Comparison of ENCODE assay signal across 15 cellular contexts in the genomic region with DNA sequence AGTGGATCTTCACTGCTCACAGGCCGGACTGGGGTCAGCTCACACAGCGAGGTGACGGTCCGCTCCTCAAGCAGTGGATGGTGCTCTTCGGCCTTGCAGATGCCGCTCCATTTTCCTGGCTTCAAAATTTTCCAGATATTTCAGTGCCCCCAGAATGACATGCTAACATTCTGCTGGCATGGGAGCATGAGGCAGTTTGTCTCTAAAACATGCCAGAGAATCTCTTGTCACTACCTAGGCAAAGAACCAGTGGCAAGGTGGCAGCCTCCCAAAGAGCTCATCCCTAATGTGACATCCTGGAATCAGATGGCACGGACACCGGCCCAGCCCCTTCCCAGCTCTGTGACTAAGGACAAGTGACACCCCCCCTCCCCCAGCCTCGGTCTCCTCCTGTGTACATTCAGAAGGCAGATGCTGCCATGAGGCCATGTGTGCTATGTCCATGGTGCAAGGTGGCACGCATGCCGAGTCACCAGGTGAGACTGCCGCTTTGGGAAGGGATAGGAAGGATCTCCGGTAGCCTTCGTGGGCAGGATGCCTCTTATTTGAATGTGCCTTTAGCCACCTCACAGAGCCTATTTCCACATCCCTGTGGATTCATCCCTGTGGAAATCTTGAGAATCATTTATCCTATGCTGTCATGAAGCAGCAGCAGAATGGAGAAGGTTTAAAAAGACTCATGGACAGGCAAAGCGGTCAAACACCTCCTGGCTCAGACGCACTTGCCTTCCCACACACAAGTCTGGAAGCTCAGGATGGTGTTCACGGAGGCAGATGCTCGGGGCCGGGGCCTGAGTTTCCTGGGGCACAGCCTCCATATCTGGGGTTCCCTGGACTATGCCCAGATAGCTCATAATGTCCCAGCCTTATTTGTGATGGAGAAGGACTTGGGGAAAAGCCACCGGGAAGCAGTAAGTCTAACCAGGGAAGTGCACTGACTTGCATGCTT. TPM values are rescaled to one million over a fixed set of nuclear protein-coding genes. Genes with fewer than 3 reads are reported as not detected.
DNase-seq lines count a peak whose midpoint lies in the region; ATAC-seq and TF ChIP-seq lines count a peak whose summit lies in the region.
"Had no signal": no experiment of that assay in that cellular context is flagged by ENCODE, and none has a peak within 500 bp of the region (broad histone marks: within the 10 kb centered on the region; RNA-seq: fewer than 3 reads in every experiment).

No MANE protein-coding gene starts in this region.

- H4K5ac ChIP-seq in IMR-90 (ENCODE audit: low read depth, low read length): peak overlapping the region; percentile 28

- peak overlapping the region; percentile 39 for H3K18ac ChIP-seq in IMR-90 (ENCODE audit: low read depth, low read length)

- H4K91ac ChIP-seq in IMR-90 (ENCODE audit: insufficient read depth, low read depth, low read length): peak overlapping the region; percentile 11; the same call in 1 of the 2 replicates

- CTCF ChIA-PET in IMR-90 (lab: Yijun Ruan, JAX): interaction anchor here (0.6 kb wide), 1 partner anchor 552 kb away, joined by 5 read pairs; no protein-coding TSS in a partner anchor

- no peak overlapping the region for H3K56ac ChIP-seq in IMR-90 (ENCODE audit: extremely low read depth, insufficient read depth, low read length)

- H3K36me3 ChIP-seq in IMR-90 (ENCODE audit: control insufficient read depth, insufficient read depth, low read length): peaks cover 30% of the 10 kb centered on the region
- H3K36me3 ChIP-seq in right lobe of liver: no peaks in the 10 kb centered on the region
- H3K36me3 ChIP-seq in stomach: peaks cover 0 to 11% (median 4%) of the 10 kb centered on the region in 4 donors

- intact Hi-C loops in IMR-90 (cut with micrococcal nuclease): loop anchor here (2.0 to 5.0 kb wide), 7 partner anchors 142 to 409 kb away; no protein-coding TSS in a partner anchor
- intact Hi-C loops in right lobe of liver (cut with DNase I): no loop called here
- intact Hi-C loops in stomach (cut with DNase I; ENCODE audit: low total_unique reads): no loop called here

- POLR2A ChIA-PET in IMR-90 (lab: Charles Lee; ENCODE audit: unreplicated experiment): no interaction called here

- H2AFZ ChIP-seq in IMR-90 (replicated peaks; ENCODE audit: low read length, poor library complexity): no peak overlapping the region

- H4K8ac ChIP-seq in IMR-90 (ENCODE audit: low read depth in 2 of 2, low read length in 2 of 2): peak overlapping the region; percentile 12 to 44; a peak in 2 of 4 replicates

- H3K4me1 ChIP-seq in IMR-90 (ENCODE audit: control insufficient read depth, insufficient read depth, low read length) (peaks cover 22% of the 10 kb centered on the region), right lobe of liver (peaks cover 0 to 29% (median 0%) of the 10 kb centered on the region in 4 donors), stomach (peaks cover 32 to 91% (median 57%) of the 10 kb centered on the region in 4 donors)

- TF ChIP-seq CTCF in IMR-90 (conservative IDR thresholded peaks at IDR 0.05; ENCODE audit: low read depth, low read length): no peak
- TF ChIP-seq CTCF in right lobe of liver (IDR thresholded peaks at IDR 0.05): no peak
- TF ChIP-seq CTCF in stomach (IDR thresholded peaks at IDR 0.05): no peak

- H2AK9ac ChIP-seq in IMR-90 (replicated peaks; ENCODE audit: low read depth, low read length, poor library complexity): peak overlapping the region; percentile 18

- peak overlapping the region; percentile 53 for H3K9ac ChIP-seq in IMR-90 (ENCODE audit: low read depth, low read length)

- H3K79me1 ChIP-seq in IMR-90 (ENCODE audit: low read depth in 1 of 2, low read length in 2 of 2): peaks cover 29 to 54% of the 10 kb centered on the region in 2 experiments

- H3K9me1 ChIP-seq in IMR-90 (ENCODE audit: insufficient read depth, low read length): peaks cover 19% of the 10 kb centered on the region

- H2BK120ac ChIP-seq in IMR-90 (ENCODE audit: low read depth, low read length): peak overlapping the region; percentile 40; the same call in 1 of the 2 replicates

- in situ Hi-C loops in IMR-90 (cut with MboI; ENCODE audit: low sequenced_read_pairs): loop anchor here (10.0 kb wide), 1 partner anchor 219 kb away; no protein-coding TSS in a partner anchor

- H3K27ac ChIP-seq in IMR-90 (ENCODE audit: insufficient read depth, low read length) (peak overlapping the region; percentile 47; the same call in 1 of the 2 replicates), right lobe of liver (peak overlapping the region in 2 of 3 donors; percentile 8 to 34), stomach (peak overlapping the region in 4 of 5 donors; percentile 9 to 92 (median 32))

- peak overlapping the region; percentile 80 for H3K23ac ChIP-seq in IMR-90 (ENCODE audit: low read depth, low read length)

- dilution Hi-C loops in IMR-90 (cut with HindIII; ENCODE audit: low sequenced_read_pairs, unreplicated experiment): loop anchor here (25.0 kb wide), 1 partner anchor 357 kb away; no protein-coding TSS in a partner anchor

- no peak for ATAC-seq in IMR-90 (ENCODE audit: low read depth)
- ATAC-seq in right lobe of liver: no peak
- ATAC-seq: activated CD4-positive, alpha-beta T cell treated with anti-CD3 and anti-CD28 coated beads for 36 hours; activated T-cell treated with anti-CD3 and anti-CD28 coated beads, Interleukin-2, amount 50 U/mL, for 4 hours had no signal

- H3K4me2 ChIP-seq in IMR-90 (ENCODE audit: low read depth, low read length): peak overlapping the region; percentile 60

- H2BK5ac ChIP-seq in IMR-90 (ENCODE audit: low read depth, low read length, poor library complexity, severe bottlenecking): no peak overlapping the region

- no peaks in the 10 kb centered on the region for H3K9me3 ChIP-seq in IMR-90 (ENCODE audit: control insufficient read depth, insufficient read depth, low read length)
- H3K9me3 ChIP-seq in right lobe of liver: no peaks in the 10 kb centered on the region
- no peaks in the 10 kb centered on the region for H3K9me3 ChIP-seq in stomach

- TF ChIP-seq POLR2A in IMR-90 (IDR thresholded peaks at IDR 0.05; ENCODE audit: low read depth, low read length) (no peak), right lobe of liver (IDR thresholded peaks at IDR 0.05) (no peak), stomach (IDR thresholded peaks at IDR 0.05) (no peak)

- 0 out of 2 replicates have a peak overlapping the region, but pooled peaks have one; percentile 12 for H2BK20ac ChIP-seq in IMR-90 (ENCODE audit: low read depth, low read length)

- no peak for TF ChIP-seq EP300 in stomach (IDR thresholded peaks at IDR 0.05)

- H3K4me3 ChIP-seq in IMR-90 (ENCODE audit: insufficient read depth, low read depth, low read length) (peak overlapping the region; percentile 9; the same call in 1 of the 2 replicates), right lobe of liver (no peak overlapping the region), stomach (peak overlapping the region; percentile 68 to 90 (median 85))

- peaks cover 4% of the 10 kb centered on the region; the same call in 1 of the 2 replicates for H4K20me1 ChIP-seq in IMR-90 (ENCODE audit: insufficient read depth, low read length)

- peak overlapping the region; percentile 53; the same call in 1 of the 3 replicates for H2BK15ac ChIP-seq in IMR-90 (ENCODE audit: low read depth, low read length)

- peak overlapping the region; percentile 82; the same call in 1 of the 2 replicates for H2AK5ac ChIP-seq in IMR-90 (ENCODE audit: low read depth, low read length)

- H3K14ac ChIP-seq in IMR-90 (replicated peaks; ENCODE audit: low read depth, low read length): peak overlapping the region; percentile 73

- DNase-seq in IMR-90 (no peak), ecto neural progenitor cell (ENCODE audit: low spot score) (peak; percentile 30), right lobe of liver (no peak), stomach (no peak), AML-193 (lab: John Stamatoyannopoulos, UW) (no peak), inferior parietal cortex (ENCODE audit: extremely low spot score) (no peak)
- DNase-seq in activated naive CD4-positive, alpha-beta T cell treated with Interleukin-2 at 50 U/mL for 16 hours: no peak
- DNase-seq in activated CD4-positive, alpha-beta T cell treated with anti-CD3 and anti-CD28 coated beads for 48 hours: no peak
- DNase-seq: activated CD4-positive, alpha-beta T cell treated with anti-CD3 and anti-CD28 coated beads for 36 hours; activated T-cell treated with anti-CD3 and anti-CD28 coated beads, Interleukin-2, amount 50 U/mL, for 4 hours; anterior cingulate cortex; KBM-7; midbrain; NCI-H524; stimulated activated CD4-positive, alpha-beta T cell treated with anti-CD3 and anti-CD28 coated beads, Interleukin-2, amount 100 ng/mL, for 24 hours had no signal

- WGBS in IMR-90 (ENCODE audit: extremely low coverage in 2 of 2, insufficient read length in 1 of 2), 2 experiments: 19% methylated on average over 4 of the region's 20 CpGs; no CpG with 5 or more reads in 1 of the 2 experiments
- WGBS in right lobe of liver (ENCODE audit: insufficient coverage, low coverage, low lambda C conversion rate, missing lambda C conversion rate): 84% methylated on average over 14 of the region's 20 CpGs
- 68 to 92% (median 88%) methylated on average over 17 to 20 of the region's 20 CpGs for WGBS in stomach, 5 donors

- TF ChIP-seq RAD21 in IMR-90 (IDR thresholded peaks at IDR 0.05; ENCODE audit: low read length): no peak

- no peaks in the 10 kb centered on the region for H3K27me3 ChIP-seq in IMR-90 (ENCODE audit: control insufficient read depth, insufficient read depth, low read length)
- H3K27me3 ChIP-seq in right lobe of liver: peaks cover 0 to 6% of the 10 kb centered on the region in 2 donors
- peaks cover 0 to 13% (median 7%) of the 10 kb centered on the region in 3 donors for H3K27me3 ChIP-seq in stomach

- peak overlapping the region; percentile 73 for H3K4ac ChIP-seq in IMR-90 (ENCODE audit: low read depth, low read length)

- BruUV-seq in IMR-90 (replicated peaks; lab: Mats Ljungman, UMichigan): no TSS peak

TF ChIP-seq in IMR-90, 13 proteins besides CTCF, POLR2A, EP300 and RAD21 (continues in another document):
- TF ChIP-seq RFX5 (IDR thresholded peaks at IDR 0.05; ENCODE audit: low read depth, low read length) (no peak), MAZ (IDR thresholded peaks at IDR 0.05; ENCODE audit: borderline replicate concordance, low read depth, low read length) (no peak), MXI1 (IDR thresholded peaks at IDR 0.05; ENCODE audit: borderline replicate concordance, low read depth, low read length) (no peak), FOS (IDR thresholded peaks at IDR 0.05; ENCODE audit: low read depth, low read length) (no peak)

RNA-seq across cellular contexts. Expression of gene S1PR3, which starts 2.9 kb away (rescaled TPM):
- total RNA-seq in IMR-90 (2012; rRNA removed) (28.7 and 31.1 TPM in 2 replicates), right lobe of liver (1 to 10 TPM; 1.0 to 9.5 (median 5.0) TPM), stomach (10 to 100 TPM in 3 of 5 donors, 1 to 10 TPM in 2; 1.2 to 12.5 (median 10.3) TPM)
- polyA plus RNA-seq in IMR-90 (2012; rRNA removed) (25.0 and 28.4 TPM in 2 replicates), stomach (1 to 10 TPM; 1.7 to 9.2 (median 5.1) TPM)
- 16.1 and 27.1 TPM in 2 replicates for polyA plus RNA-seq in IMR-90 (2012; cell fraction: cytosol; rRNA removed)
- polyA plus RNA-seq in IMR-90 (2012; cell fraction: nucleus; rRNA removed; ENCODE audit: low replicate concordance): 9.5 and 9.8 TPM in 2 replicates

Comparison
In these comparisons a context has a peak if more than half of its experiments do, and no peak if none do; other contexts are left out.
1. H3K4me3 ChIP-seq: peak in IMR-90 (single experiment) and stomach (4 of 4); none in right lobe of liver (0 of 3).
2. Peak in every context shown above with its lines, with median percentiles within 50 percentile points of each other: H3K27ac ChIP-seq.